29 cellular contexts compared by ENCODE assay signal in the genomic region with DNA sequence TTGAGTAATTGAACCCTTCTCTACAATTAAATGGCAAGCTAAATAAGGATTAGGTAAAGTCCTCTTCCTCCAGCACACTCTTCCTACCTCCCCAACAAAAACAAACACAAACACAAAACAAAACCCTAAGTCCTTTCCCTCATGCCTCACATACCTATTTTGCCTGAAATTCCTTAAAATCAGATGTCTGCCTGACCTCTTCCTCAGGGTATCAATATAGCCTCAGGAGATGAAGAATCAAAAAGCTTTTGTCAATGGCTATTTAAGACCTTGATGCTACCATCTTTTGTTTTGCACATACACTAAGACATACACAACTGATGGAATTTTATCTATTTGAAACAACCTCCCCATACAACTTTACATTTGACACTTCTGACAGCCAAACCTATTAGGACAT.
"Had no signal": no experiment of that assay in that cellular context is flagged by ENCODE, and none has a peak within 500 bp of the region (broad histone marks: within the 10 kb centered on the region; RNA-seq: fewer than 3 reads in every experiment).

No MANE protein-coding gene starts in this region.

- H3K36me3 ChIP-seq: esophagus squamous epithelium, heart right ventricle, lower lobe of right lung, neutrophil, prostate gland, right atrium auricular region, stomach, thyroid gland, vagina had no signal

- H3K9me3 ChIP-seq: esophagus squamous epithelium, heart right ventricle, lower lobe of right lung, neutrophil, prostate gland, right atrium auricular region, stomach, thyroid gland, vagina had no signal

- H3K36me3 Mint-ChIP-seq: immature natural killer cell had no signal

- H3K4me1 ChIP-seq: heart right ventricle, lower lobe of right lung, parathyroid adenoma, prostate gland, right atrium auricular region, thyroid gland, vagina had no signal

- DNase-seq: dorsolateral prefrontal cortex; effector CD4-positive, alpha-beta T cell; erythroblast; esophagus squamous epithelium; foreskin melanocyte; glutamatergic neuron; heart right ventricle; hypothalamus; immature natural killer cell; left ventricle myocardium superior; lower lobe of right lung; natural killer cell; stimulated activated CD4-positive, alpha-beta T cell treated with anti-CD3 and anti-CD28 coated beads, Interleukin-12 subunit alpha, Interleukin-12 subunit beta, amount 100 ng/mL, for 4 hours; stimulated activated CD4-positive, alpha-beta T cell treated with anti-CD3 and anti-CD28 coated beads, Interleukin-1b, Interleukin-23, amount 100 ng/mL, for 48 hours; stimulated activated CD4-positive, alpha-beta T cell treated with anti-CD3 and anti-CD28 coated beads, Interleukin-4, amount 100 ng/mL, for 1 hour; stimulated activated CD8-positive, alpha-beta memory T cell treated with anti-CD3 and anti-CD28 coated beads, Interleukin-4, amount 100 ng/mL, for 48 hours; stimulated activated naive CD4-positive, alpha-beta T cell; stomach; thyroid gland had no signal

- H3K4me3 Mint-ChIP-seq: immature natural killer cell, natural killer cell had no signal

- H3K4me1 Mint-ChIP-seq: immature natural killer cell, natural killer cell had no signal

- H3K27ac Mint-ChIP-seq: immature natural killer cell, natural killer cell had no signal

- H3K4me3 ChIP-seq: dorsolateral prefrontal cortex, esophagus squamous epithelium, heart right ventricle, lower lobe of right lung, prostate gland, right atrium auricular region, smooth muscle cell, stomach, thyroid gland, vagina had no signal

- H3K27me3 ChIP-seq: dorsolateral prefrontal cortex, esophagus squamous epithelium, heart right ventricle, neutrophil, right atrium auricular region, stomach, thyroid gland, vagina had no signal

- H3K79me2 ChIP-seq: parathyroid adenoma had no signal

- H3K9ac ChIP-seq: parathyroid adenoma had no signal

- ATAC-seq: heart right ventricle, left ventricle myocardium superior, natural killer cell, sciatic nerve had no signal

- H2AFZ ChIP-seq: parathyroid adenoma had no signal

- FAIRE-seq: colon, endothelial cell of umbilical vein, keratinocyte had no signal

- H3K27ac ChIP-seq: dorsolateral prefrontal cortex, esophagus squamous epithelium, heart right ventricle, lower lobe of right lung, neutrophil, parathyroid adenoma, prostate gland, right atrium auricular region, thyroid gland, vagina had no signal
